17 cellular contexts compared by ENCODE assay signal in the genomic region with DNA sequence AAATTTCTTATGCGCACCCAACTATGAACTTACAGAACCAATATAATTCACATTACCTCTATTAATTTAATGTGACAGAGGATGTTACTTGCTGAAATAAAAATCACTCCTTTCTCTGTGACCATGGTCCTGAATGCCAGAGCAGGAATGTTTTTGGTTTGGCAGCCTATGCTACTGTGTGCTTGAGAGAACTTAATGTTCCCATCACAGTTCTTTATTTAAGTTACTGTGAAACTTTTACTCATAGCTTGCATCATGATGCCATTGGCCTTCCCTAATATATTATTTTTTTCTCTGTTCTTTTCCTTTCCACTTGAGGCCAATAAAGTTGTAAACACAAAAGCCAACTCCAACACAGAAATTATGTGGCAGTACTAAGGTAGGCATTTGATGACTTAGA.
DNase-seq lines count a peak whose midpoint lies in the region; ATAC-seq and TF ChIP-seq lines count a peak whose summit lies in the region.
"Had no signal": no experiment of that assay in that cellular context is flagged by ENCODE, and none has a peak within 500 bp of the region (broad histone marks: within the 10 kb centered on the region; RNA-seq: fewer than 3 reads in every experiment).

No MANE protein-coding gene starts in this region.

- TF ChIP-seq CTCF in osteoblast (IDR thresholded peaks at IDR 0.05; ENCODE audit: extremely low read depth, low read depth, low read length) (no peak), upper lobe of left lung (IDR thresholded peaks at IDR 0.05) (no peak)

- H3K36me3 ChIP-seq in osteoblast (ENCODE audit: insufficient read depth, low read length) (no peaks in the 10 kb centered on the region), upper lobe of left lung (no peaks in the 10 kb centered on the region)

- peak overlapping the region; percentile 68 for H3K4me2 ChIP-seq in osteoblast (ENCODE audit: insufficient read depth, low read length)

- H3K27me3 Mint-ChIP-seq in activated naive CD4-positive, alpha-beta T cell treated with anti-CD3 and anti-CD28 coated beads, Interleukin-2, amount 50 U/mL, for 24 hours = no peaks in the 10 kb centered on the region

- H3K27me3 ChIP-seq in osteoblast (ENCODE audit: insufficient read depth, low read length) (no peaks in the 10 kb centered on the region), upper lobe of left lung (no peaks in the 10 kb centered on the region)

- no peaks in the 10 kb centered on the region for H3K79me2 ChIP-seq in osteoblast (ENCODE audit: insufficient read depth, low read length)

- peaks cover 25% of the 10 kb centered on the region for H3K9me3 Mint-ChIP-seq in activated naive CD4-positive, alpha-beta T cell treated with anti-CD3 and anti-CD28 coated beads, Interleukin-2, amount 50 U/mL, for 24 hours

- peaks cover 4% of the 10 kb centered on the region for H3K4me1 ChIP-seq in osteoblast (ENCODE audit: insufficient read depth, low read length)
- H3K4me1 ChIP-seq in upper lobe of left lung = peaks cover 0 to 6% (median 2%) of the 10 kb centered on the region in 4 donors

- peak overlapping the region; percentile 81 for H3K27ac Mint-ChIP-seq in activated naive CD4-positive, alpha-beta T cell treated with anti-CD3 and anti-CD28 coated beads, Interleukin-2, amount 50 U/mL, for 24 hours
- H3K27ac Mint-ChIP-seq: T-helper 1 cell treated with Interleukin-12 subunit alpha and Interleukin-12 subunit beta and Interleukin-4 antibody, amounts not matched to agents 30 μg/mL and 1 μg/mL, for 36 hours had no signal

- peak overlapping the region; percentile 86 for H2AFZ ChIP-seq in osteoblast (ENCODE audit: low read length)

- ATAC-seq in upper lobe of left lung (ENCODE audit: low FRiP score in 2 of 2) = peak in 1 of 2 donors; percentile 32

- H3K4me1 Mint-ChIP-seq in activated naive CD4-positive, alpha-beta T cell treated with anti-CD3 and anti-CD28 coated beads, Interleukin-2, amount 50 U/mL, for 24 hours = peaks cover 30% of the 10 kb centered on the region

- H3K4me3 Mint-ChIP-seq in activated naive CD4-positive, alpha-beta T cell treated with anti-CD3 and anti-CD28 coated beads, Interleukin-2, amount 50 U/mL, for 24 hours = no peak overlapping the region
- H3K4me3 Mint-ChIP-seq: T-helper 1 cell treated with Interleukin-12 subunit alpha and Interleukin-12 subunit beta and Interleukin-4 antibody, amounts not matched to agents 30 μg/mL and 1 μg/mL, for 36 hours had no signal

- H3K9me3 ChIP-seq in osteoblast (ENCODE audit: low read depth, low read length) = no peaks in the 10 kb centered on the region
- H3K9me3 ChIP-seq in upper lobe of left lung = peaks cover 0 to 4% (median 0%) of the 10 kb centered on the region in 4 donors

- H4K20me1 ChIP-seq in osteoblast (ENCODE audit: insufficient read depth, low read length) = no peaks in the 10 kb centered on the region

- H3K27ac ChIP-seq in osteoblast (ENCODE audit: low read depth, low read length) = no peak overlapping the region
- peak overlapping the region; percentile 11 to 49 (median 31) for H3K27ac ChIP-seq in upper lobe of left lung

- H3K4me3 ChIP-seq in osteoblast (ENCODE audit: insufficient read depth, low read length) (peak overlapping the region; percentile 49), upper lobe of left lung (no peak overlapping the region)

- no peak for TF ChIP-seq POLR2A in upper lobe of left lung (IDR thresholded peaks at IDR 0.05)

- no peak for DNase-seq in activated naive CD4-positive, alpha-beta T cell (lab: John Stamatoyannopoulos, UW)
- DNase-seq in fibroblast of peridontal ligament (ENCODE audit: extremely low read depth) = peak; percentile 70
- no peak for DNase-seq in osteoblast (ENCODE audit: insufficient read length, low spot score, missing footprints)
- no peak for DNase-seq in upper lobe of left lung
- DNase-seq in HK-2 (ENCODE audit: unreplicated experiment) = no peak
- no peak for DNase-seq in T-helper 9 cell
- DNase-seq in LoVo (ENCODE audit: low spot score) = no peak
- DNase-seq: activated CD4-positive, CD25-positive, alpha-beta regulatory T cell; activated effector memory CD4-positive, alpha-beta T cell treated with Interleukin-2 at 50 U/mL for 16 hours; DND-41; NCI-H2227 treated with DMSO at 0.1 percent for 48 hours; occipital lobe; SHP77; stimulated activated CD4-positive, alpha-beta T cell treated with anti-CD3 and anti-CD28 coated beads, Interleukin-15, amount 100 ng/mL, for 24 hours; substantia nigra had no signal

- no peak for TF ChIP-seq EP300 in upper lobe of left lung (IDR thresholded peaks at IDR 0.05)

- WGBS in upper lobe of left lung, 2 donors = 100% methylated on average over 1 of the region's 1 CpG

- H3K36me3 Mint-ChIP-seq in activated naive CD4-positive, alpha-beta T cell treated with anti-CD3 and anti-CD28 coated beads, Interleukin-2, amount 50 U/mL, for 24 hours = peaks cover 10% of the 10 kb centered on the region
